28 cellular contexts compared by ENCODE assay signal in genomic region chr5:167745868-167746267, GRCh38.
DNase-seq lines count a peak whose midpoint lies in the region; ATAC-seq, FAIRE-seq and TF ChIP-seq lines count a peak whose summit lies in the region.
"Had no signal": no experiment of that assay in that cellular context is flagged by ENCODE, and none has a peak within 500 bp of the region (broad histone marks: within the 10 kb centered on the region; RNA-seq: fewer than 3 reads in every experiment).

No MANE protein-coding gene starts in this region.

- H2BK120ac ChIP-seq in mesenchymal stem cell (ENCODE audit: low read depth, low read length) = no peak overlapping the region

- H3K36me3 Mint-ChIP-seq in glutamatergic neuron (ENCODE audit: unreplicated experiment) = no peaks in the 10 kb centered on the region
- H3K36me3 Mint-ChIP-seq: CD14-positive monocyte; CD4-positive, alpha-beta memory T cell; CD4-positive, CD25-positive, alpha-beta regulatory T cell; CD8-positive, alpha-beta memory T cell had no signal

- no peak overlapping the region for H3K4ac ChIP-seq in mesenchymal stem cell (ENCODE audit: low read depth in 1 of 2, low read length in 2 of 2)

- no peak overlapping the region for H3K27ac Mint-ChIP-seq in glutamatergic neuron (ENCODE audit: unreplicated experiment)
- H3K27ac Mint-ChIP-seq: CD14-positive monocyte; CD4-positive, alpha-beta memory T cell; CD4-positive, CD25-positive, alpha-beta regulatory T cell; CD8-positive, alpha-beta memory T cell had no signal

- POLR2A ChIA-PET in HepG2 (lab: Yijun Ruan, JAX) = no interaction called here

- H3K4me2 ChIP-seq in HepG2 (ENCODE audit: low read depth, low read length) = no peak overlapping the region
- H3K4me2 ChIP-seq in mesenchymal stem cell (ENCODE audit: low read length, poor library complexity, severe bottlenecking) = no peak overlapping the region
- H3K4me2 ChIP-seq: BLaER1 had no signal

- H2BK15ac ChIP-seq in mesenchymal stem cell (ENCODE audit: low read depth, poor library complexity, severe bottlenecking) = no peak overlapping the region

- H2BK12ac ChIP-seq in mesenchymal stem cell (ENCODE audit: low read length in 2 of 2) = no peak overlapping the region

- H4K91ac ChIP-seq in mesenchymal stem cell (ENCODE audit: low read length) = no peak overlapping the region

- TF ChIP-seq RAD21 in HepG2 (CRISPR knock-in tag; IDR thresholded peaks at IDR 0.05) = no peak

- no peaks in the 10 kb centered on the region for H3K9me3 Mint-ChIP-seq in glutamatergic neuron (ENCODE audit: unreplicated experiment)

- H3K4me1 Mint-ChIP-seq in glutamatergic neuron (ENCODE audit: low read depth, unreplicated experiment) = peaks cover 4% of the 10 kb centered on the region
- H3K4me1 Mint-ChIP-seq: CD14-positive monocyte; CD4-positive, alpha-beta memory T cell; CD4-positive, CD25-positive, alpha-beta regulatory T cell; CD8-positive, alpha-beta memory T cell had no signal

- no peaks in the 10 kb centered on the region for H3K4me1 ChIP-seq in HepG2 (ENCODE audit: insufficient read depth, low read length)
- H3K4me1 ChIP-seq in right lobe of liver = no peaks in the 10 kb centered on the region
- H3K4me1 ChIP-seq in mesenchymal stem cell (ENCODE audit: control insufficient read depth, insufficient read depth, low read depth, low read length) = peaks cover 11% of the 10 kb centered on the region
- no peaks in the 10 kb centered on the region for H3K4me1 ChIP-seq in testis
- H3K4me1 ChIP-seq: BE2C, BLaER1 had no signal

- no peak overlapping the region for H3K14ac ChIP-seq in mesenchymal stem cell (ENCODE audit: low read length in 2 of 2)

- no peak for FAIRE-seq in HepG2 (lab: Jason Lieb, UNC)
- FAIRE-seq: GM12878, GM12892, GM18507 had no signal

- H3K27me3 Mint-ChIP-seq in glutamatergic neuron (ENCODE audit: unreplicated experiment) = no peaks in the 10 kb centered on the region
- H3K27me3 Mint-ChIP-seq: CD4-positive, alpha-beta memory T cell; CD4-positive, CD25-positive, alpha-beta regulatory T cell; CD8-positive, alpha-beta memory T cell had no signal

- intact Hi-C loops in HepG2 (cut with micrococcal nuclease; ENCODE audit: unreplicated experiment) = no loop called here
- intact Hi-C loops in right lobe of liver (cut with DNase I) = no loop called here
- intact Hi-C loops in testis (cut with DNase I; ENCODE audit: low total_unique reads) = no loop called here

- H3K23ac ChIP-seq in mesenchymal stem cell (ENCODE audit: low read length in 2 of 2) = no peak overlapping the region

- H3K36me3 ChIP-seq in HepG2 (replicated peaks in 1 of 2; ENCODE audit: control insufficient read depth in 1 of 2, insufficient read depth in 2 of 2, low read length in 2 of 2) (no peaks in the 10 kb centered on the region), right lobe of liver (no peaks in the 10 kb centered on the region), SK-N-MC (ENCODE audit: insufficient read depth, low read length) (no peaks in the 10 kb centered on the region), mesenchymal stem cell (ENCODE audit: control insufficient read depth in 1 of 2, insufficient read depth in 2 of 2, low read depth in 1 of 2, low read length in 2 of 2) (no peaks in the 10 kb centered on the region), testis (ENCODE audit: low read depth, missing control alignments) (no peaks in the 10 kb centered on the region)
- H3K36me3 ChIP-seq: BE2C had no signal

- H3K27me3 ChIP-seq in HepG2 (ENCODE audit: control insufficient read depth in 1 of 2, insufficient read depth in 2 of 2, low read length in 2 of 2) = no peaks in the 10 kb centered on the region
- H3K27me3 ChIP-seq in right lobe of liver = no peaks in the 10 kb centered on the region
- no peaks in the 10 kb centered on the region for H3K27me3 ChIP-seq in mesenchymal stem cell (ENCODE audit: control insufficient read depth in 1 of 2, insufficient read depth in 1 of 2, low read length in 2 of 2)
- H3K27me3 ChIP-seq in testis = no peaks in the 10 kb centered on the region
- H3K27me3 ChIP-seq: BE2C, BLaER1 had no signal

- TF ChIP-seq POLR2A in HepG2 (IDR thresholded peaks at IDR 0.05; ENCODE audit: insufficient read depth in 1 of 2, low read depth in 2 of 2, low read length in 2 of 2) (no peak), right lobe of liver (IDR thresholded peaks at IDR 0.05) (no peak), testis (IDR thresholded peaks at IDR 0.05) (no peak)

- H3K27ac ChIP-seq in HepG2 (ENCODE audit: extremely low read length, insufficient read depth, low read length) (no peak overlapping the region), right lobe of liver (no peak overlapping the region), SK-N-MC (peak overlapping the region; percentile 48), mesenchymal stem cell (ENCODE audit: low read length, poor library complexity, severe bottlenecking) (no peak overlapping the region), testis (no peak overlapping the region)
- H3K27ac ChIP-seq: 22Rv1, BLaER1 had no signal

- no TSS peak for BruUV-seq in HepG2 (replicated peaks; lab: Mats Ljungman, UMichigan)

- H2AFZ ChIP-seq in HepG2 (ENCODE audit: low read length) (no peak overlapping the region), mesenchymal stem cell (ENCODE audit: low read depth, low read length) (no peak overlapping the region)

- in situ Hi-C loops in HepG2 (cut with HindIII; ENCODE audit: extremely low pct_ligation_motif_present, low pct_unique_long_range_greater_than_20kb) = no loop called here

- no peak for TF ChIP-seq CTCF in HepG2 (CRISPR knock-in tag; IDR thresholded peaks at IDR 0.05)
- no peak for TF ChIP-seq CTCF in right lobe of liver (IDR thresholded peaks at IDR 0.05)
- no peak for TF ChIP-seq CTCF in testis (IDR thresholded peaks at IDR 0.05)
- no peak for TF ChIP-seq CTCF in glutamatergic neuron (IDR thresholded peaks at IDR 0.05; ENCODE audit: partially characterized antibody, unreplicated experiment)

- H4K20me1 ChIP-seq in HepG2 (ENCODE audit: insufficient read depth, low read length) = no peaks in the 10 kb centered on the region

- peak overlapping the region; percentile 45 for H2AK5ac ChIP-seq in mesenchymal stem cell (ENCODE audit: low read length, severe bottlenecking)

- 14% methylated on average over 6 of the region's 6 CpGs for WGBS in HepG2 (ENCODE audit: low lambda C conversion rate)
- 83% methylated on average over 6 of the region's 6 CpGs for WGBS in right lobe of liver (ENCODE audit: insufficient coverage, low coverage, low lambda C conversion rate, missing lambda C conversion rate)
- 79% methylated on average over 6 of the region's 6 CpGs for WGBS in mesenchymal stem cell
- WGBS in testis, 2 donors = 43 to 61% methylated on average over 6 of the region's 6 CpGs

- H3K9ac ChIP-seq in HepG2 (ENCODE audit: insufficient read depth, low read depth, low read length) (no peak overlapping the region), SK-N-MC (ENCODE audit: insufficient read length) (no peak overlapping the region), mesenchymal stem cell (ENCODE audit: low read length) (no peak overlapping the region)
- H3K9ac ChIP-seq: BLaER1 had no signal

- H3K9me3 ChIP-seq in HepG2 (ENCODE audit: low read length) = no peaks in the 10 kb centered on the region
- no peaks in the 10 kb centered on the region for H3K9me3 ChIP-seq in right lobe of liver
- no peaks in the 10 kb centered on the region for H3K9me3 ChIP-seq in SK-N-MC (ENCODE audit: low read depth, low read length)
- no peaks in the 10 kb centered on the region for H3K9me3 ChIP-seq in mesenchymal stem cell (ENCODE audit: control insufficient read depth, low read length)
- H3K9me3 ChIP-seq in testis = no peaks in the 10 kb centered on the region
- H3K9me3 ChIP-seq: BE2C, BLaER1 had no signal

- no peak overlapping the region for H4K8ac ChIP-seq in mesenchymal stem cell (ENCODE audit: low read length)

- no peaks in the 10 kb centered on the region for H3K79me1 ChIP-seq in mesenchymal stem cell (replicated peaks; ENCODE audit: low read length, poor library complexity, severe bottlenecking)

- CTCF ChIA-PET in HepG2 (lab: Yijun Ruan, JAX; ENCODE audit: low intra/inter-chr PET ratio, low total read pairs) = no interaction called here

- TF ChIP-seq EP300 in HepG2 (IDR thresholded peaks at IDR 0.05; ENCODE audit: low read depth in 2 of 2, low read length in 2 of 2) (no peak), HepG2 (CRISPR knock-in tag; IDR thresholded peaks at IDR 0.05; ENCODE audit: borderline replicate concordance) (no peak)

- no peak overlapping the region for H2BK5ac ChIP-seq in mesenchymal stem cell (ENCODE audit: low read depth, low read length, poor library complexity, severe bottlenecking)

- H3K79me2 ChIP-seq in HepG2 (ENCODE audit: insufficient read depth, low read length) = no peaks in the 10 kb centered on the region

- H3K4me3 Mint-ChIP-seq in glutamatergic neuron (ENCODE audit: unreplicated experiment) = no peak overlapping the region
- H3K4me3 Mint-ChIP-seq: CD14-positive monocyte; CD4-positive, alpha-beta memory T cell; CD4-positive, CD25-positive, alpha-beta regulatory T cell; CD8-positive, alpha-beta memory T cell had no signal

- no peak for DNase-seq in HepG2 (ENCODE audit: low spot score)
- no peak for DNase-seq in right lobe of liver
- no peak for DNase-seq in SK-N-MC (ENCODE audit: low read depth, low spot score)
- no peak for DNase-seq in mesenchymal stem cell
- peak; percentile 17 for DNase-seq in testis
- no peak for DNase-seq in glutamatergic neuron
- DNase-seq: ACHN; BE2C; C1 segment of cervical spinal cord; CD4-positive, alpha-beta memory T cell; CD4-positive, CD25-positive, alpha-beta regulatory T cell; CD8-positive, alpha-beta memory T cell; COR-L47; DMS 273 treated with DMSO at 0.1 percent for 48 hours; DMS153; DMS53; DMS79; DND-41; EL; GDM1 had no signal

- H3K4me3 ChIP-seq in HepG2 (replicated peaks in 1 of 3; ENCODE audit: insufficient read depth in 1 of 3, low read depth in 2 of 3, low read length in 3 of 3) (no peak overlapping the region), right lobe of liver (no peak overlapping the region), SK-N-MC (peak overlapping the region; percentile 27; the same call in 1 of the 2 replicates), mesenchymal stem cell (ENCODE audit: insufficient read depth in 1 of 2, low read depth in 1 of 2, low read length in 2 of 2) (no peak overlapping the region), testis (no peak overlapping the region)
- H3K4me3 ChIP-seq: BLaER1, GM12878 had no signal

- ATAC-seq in HepG2 (no peak), right lobe of liver (no peak), HG02970 (IDR thresholded peaks at IDR 0.05; ENCODE audit: low FRiP score, unreplicated experiment) (no peak), GM19467 (IDR thresholded peaks at IDR 0.05; ENCODE audit: unreplicated experiment) (no peak)
- ATAC-seq: GM12878 had no signal

- no peak overlapping the region for H3K18ac ChIP-seq in mesenchymal stem cell (ENCODE audit: low read depth in 1 of 2, low read length in 2 of 2)

TF ChIP-seq in HepG2, 621 proteins besides CTCF, POLR2A, EP300 and RAD21:
- TF ChIP-seq MAFK (conservative IDR thresholded peaks at IDR 0.05 in 1 of 2, IDR thresholded peaks at IDR 0.05 in 1 of 2; ENCODE audit: low read length in 2 of 2) = peak; percentile 7 to 67; a peak in 2 of 4 replicates
- peak; percentile 58 for TF ChIP-seq MAFF (IDR thresholded peaks at IDR 0.05; ENCODE audit: low read depth, low read length)
- no peak for TF ChIP-seq KDM6A (CRISPR knock-in tag; IDR thresholded peaks at IDR 0.05; ENCODE audit: low read depth)
TF ChIP-seq in HepG2: peak in this region for 2.
